In genomic region chr19:55598719-55599467, GRCh38 we compare ENCODE assay signal across 1 cellular context.
TF ChIP-seq lines count a peak whose summit lies in the region.

No MANE protein-coding gene starts in this region.

TF ChIP-seq in PFSK-1, 5 proteins besides CTCF, POLR2A, EP300 and RAD21 (continued from another document):
- TF ChIP-seq REST (IDR thresholded peaks at IDR 0.05; ENCODE audit: insufficient read depth in 1 of 2, low read depth in 2 of 2, low read length in 2 of 2) (no peak; a peak in 1 of 4 replicates), POLR2AphosphoS5 (IDR thresholded peaks at IDR 0.05; ENCODE audit: low read depth, low read length) (peak; percentile 81; the same call in 1 of the 2 replicates)
